Comparison of ENCODE assay signal across 18 cellular contexts in genomic region chr19:50214699-50215543, GRCh38. TPM values are rescaled to one million over a fixed set of nuclear protein-coding genes. Genes with fewer than 3 reads are reported as not detected.
DNase-seq lines count a peak whose midpoint lies in the region; ATAC-seq and TF ChIP-seq lines count a peak whose summit lies in the region.
"Had no signal": no experiment of that assay in that cellular context is flagged by ENCODE, and none has a peak within 500 bp of the region (broad histone marks: within the 10 kb centered on the region; RNA-seq: fewer than 3 reads in every experiment).

No MANE protein-coding gene starts in this region.

- no peaks in the 10 kb centered on the region for H3K27me3 ChIP-seq in hepatocyte
- H3K27me3 ChIP-seq in CD8-positive, alpha-beta memory T cell (ENCODE audit: insufficient read depth, low read length, poor library complexity, severe bottlenecking), result no peaks in the 10 kb centered on the region
- H3K27me3 ChIP-seq: ascending aorta, ovary had no signal

- H3K4me1 Mint-ChIP-seq in progenitor cell of endocrine pancreas (ENCODE audit: low read depth), result peaks cover 6% of the 10 kb centered on the region
- no peaks in the 10 kb centered on the region for H3K4me1 Mint-ChIP-seq in CD8-positive, alpha-beta memory T cell
- H3K4me1 Mint-ChIP-seq: activated CD4-positive, alpha-beta T cell treated with anti-CD3 and anti-CD28 coated beads for 36 hours had no signal

- H3K9me3 Mint-ChIP-seq in progenitor cell of endocrine pancreas (ENCODE audit: low read depth), result no peaks in the 10 kb centered on the region
- peaks cover 0 to 18% (median 5%) of the 10 kb centered on the region in 5 donors for H3K9me3 Mint-ChIP-seq in CD8-positive, alpha-beta memory T cell

- DNase-seq in ELF-1 (ENCODE audit: low read depth, low spot score) (peak; percentile 37), NCI-H510A treated with DMSO at 0.1 percent for 48 hours (lab: John Stamatoyannopoulos, UW) (peak; percentile 66), hepatocyte (ENCODE audit: low spot score) (peak; percentile 79), progenitor cell of endocrine pancreas (ENCODE audit: low spot score, unreplicated experiment) (peak; percentile 64), cerebellar cortex (ENCODE audit: low spot score) (no peak), NCI-H1694 treated with DMSO at 0.1 percent for 48 hours (lab: John Stamatoyannopoulos, UW) (no peak)
- DNase-seq in CD8-positive, alpha-beta memory T cell, result no peak
- DNase-seq: activated CD4-positive, alpha-beta T cell treated with anti-CD3 and anti-CD28 coated beads for 36 hours; activated T-cell treated with anti-CD3 and anti-CD28 coated beads, Interleukin-2, amount 50 U/mL, for 72 hours; AML-193; effector memory CD4-positive, alpha-beta T cell; EL; ovary; T-helper 1 cell had no signal

- no peaks in the 10 kb centered on the region for H3K27me3 Mint-ChIP-seq in progenitor cell of endocrine pancreas
- peaks cover 13 to 15% of the 10 kb centered on the region in 2 donors for H3K27me3 Mint-ChIP-seq in CD8-positive, alpha-beta memory T cell

- peaks cover 3% of the 10 kb centered on the region for H3K79me2 ChIP-seq in hepatocyte

- H3K4me3 Mint-ChIP-seq in progenitor cell of endocrine pancreas (ENCODE audit: low read depth), result no peak overlapping the region
- no peak overlapping the region for H3K4me3 Mint-ChIP-seq in CD8-positive, alpha-beta memory T cell
- H3K4me3 Mint-ChIP-seq: activated CD4-positive, alpha-beta T cell treated with anti-CD3 and anti-CD28 coated beads for 36 hours; activated T-cell treated with anti-CD3 and anti-CD28 coated beads, Interleukin-2, amount 50 U/mL, for 72 hours had no signal

- no peak for ATAC-seq in HG03139 (IDR thresholded peaks at IDR 0.05; ENCODE audit: unreplicated experiment)
- ATAC-seq: activated CD4-positive, alpha-beta T cell treated with anti-CD3 and anti-CD28 coated beads for 36 hours; activated T-cell treated with anti-CD3 and anti-CD28 coated beads, Interleukin-2, amount 50 U/mL, for 72 hours had no signal

- H3K27ac ChIP-seq in hepatocyte, result peak overlapping the region; percentile 86
- H3K27ac ChIP-seq in CD8-positive, alpha-beta memory T cell (ENCODE audit: low read depth, low read length), result no peak overlapping the region
- H3K27ac ChIP-seq: ascending aorta, ovary had no signal

- no peaks in the 10 kb centered on the region for H3K9me2 ChIP-seq in hepatocyte (replicated peaks; ENCODE audit: insufficient read depth)

- no peak overlapping the region for H3K4me3 ChIP-seq in hepatocyte
- no peak overlapping the region for H3K4me3 ChIP-seq in CD8-positive, alpha-beta memory T cell (ENCODE audit: low read length)
- H3K4me3 ChIP-seq: ascending aorta, HAP-1, ovary had no signal

- no peaks in the 10 kb centered on the region for H3K36me3 ChIP-seq in hepatocyte (replicated peaks; ENCODE audit: insufficient read depth, low read depth)
- no peaks in the 10 kb centered on the region for H3K36me3 ChIP-seq in CD8-positive, alpha-beta memory T cell (ENCODE audit: insufficient read depth, low read length)
- H3K36me3 ChIP-seq: HAP-1, ovary had no signal

- CTCF ChIA-PET in CD8-positive, alpha-beta memory T cell (lab: Charles Lee), result no interaction called here

- H2AFZ ChIP-seq in hepatocyte, result no peak overlapping the region

- H3K36me3 Mint-ChIP-seq in progenitor cell of endocrine pancreas (ENCODE audit: insufficient read depth), result peaks cover 25% of the 10 kb centered on the region
- H3K36me3 Mint-ChIP-seq in CD8-positive, alpha-beta memory T cell, result no peaks in the 10 kb centered on the region

- no peaks in the 10 kb centered on the region for H3K4me1 ChIP-seq in hepatocyte (ENCODE audit: insufficient read depth)
- H3K4me1 ChIP-seq in CD8-positive, alpha-beta memory T cell (ENCODE audit: insufficient read depth, low read length), result no peaks in the 10 kb centered on the region
- H3K4me1 ChIP-seq: ascending aorta, HAP-1 had no signal

- WGBS in hepatocyte (ENCODE audit: low lambda C conversion rate, missing lambda C conversion rate), result 50% methylated on average over 16 of the region's 25 CpGs

- no peaks in the 10 kb centered on the region for H4K20me1 ChIP-seq in hepatocyte (ENCODE audit: insufficient read depth, poor library complexity, severe bottlenecking)

- peak overlapping the region; percentile 93 for H3K27ac Mint-ChIP-seq in progenitor cell of endocrine pancreas
- H3K27ac Mint-ChIP-seq in CD8-positive, alpha-beta memory T cell, result no peak overlapping the region
- H3K27ac Mint-ChIP-seq: activated CD4-positive, alpha-beta T cell treated with anti-CD3 and anti-CD28 coated beads for 36 hours; activated T-cell treated with anti-CD3 and anti-CD28 coated beads, Interleukin-2, amount 50 U/mL, for 72 hours had no signal

- peak overlapping the region; percentile 24 for H3K4me2 ChIP-seq in hepatocyte

- no peaks in the 10 kb centered on the region for H3K9me3 ChIP-seq in hepatocyte (ENCODE audit: low read depth)
- no peaks in the 10 kb centered on the region for H3K9me3 ChIP-seq in CD8-positive, alpha-beta memory T cell (ENCODE audit: low read length)
- H3K9me3 ChIP-seq: ascending aorta, HAP-1, ovary had no signal

- TF ChIP-seq CTCF in hepatocyte (IDR thresholded peaks at IDR 0.05; ENCODE audit: poor library complexity), result no peak
- no peak for TF ChIP-seq CTCF in progenitor cell of endocrine pancreas (IDR thresholded peaks at IDR 0.05; ENCODE audit: unreplicated experiment)

- POLR2A ChIA-PET in CD8-positive, alpha-beta memory T cell (lab: Charles Lee), result no interaction called here

RNA-seq across cellular contexts. Expression of gene MYH14, which starts 11.5 kb away (rescaled TPM):
- total RNA-seq in hepatocyte (48.9 and 64.4 TPM in 2 replicates), progenitor cell of endocrine pancreas (65.9 and 67.9 TPM in 2 replicates)
- polyA plus RNA-seq in hepatocyte, result 31.7 and 40.9 TPM in 2 replicates
- total RNA-seq in CD8-positive, alpha-beta memory T cell, result not detected
- polyA plus RNA-seq in CD8-positive, alpha-beta memory T cell, result not detected
- total RNA-seq: activated CD4-positive, alpha-beta T cell treated with anti-CD3 and anti-CD28 coated beads for 36 hours; activated T-cell treated with anti-CD3 and anti-CD28 coated beads, Interleukin-2, amount 50 U/mL, for 72 hours; HT1080 had no signal

RNA-seq across cellular contexts. Expression of gene IZUMO2, which starts 51.8 kb away (rescaled TPM):
- total RNA-seq in hepatocyte (not detected in 2 replicates), progenitor cell of endocrine pancreas (not detected in 2 replicates)
- not detected in 2 replicates for polyA plus RNA-seq in hepatocyte
- total RNA-seq in CD8-positive, alpha-beta memory T cell, result not detected
- not detected for polyA plus RNA-seq in CD8-positive, alpha-beta memory T cell
- total RNA-seq: activated CD4-positive, alpha-beta T cell treated with anti-CD3 and anti-CD28 coated beads for 36 hours; activated T-cell treated with anti-CD3 and anti-CD28 coated beads, Interleukin-2, amount 50 U/mL, for 72 hours; ascending aorta; HT1080; ovary had no signal
- polyA plus RNA-seq: ovary had no signal

Comparison
In these comparisons a context has a peak if more than half of its experiments do, and no peak if none do; other contexts are left out.
1. DNase-seq: peak in ELF-1 (single experiment), NCI-H510A treated with DMSO at 0.1 percent for 48 hours (single experiment), hepatocyte (single experiment) and progenitor cell of endocrine pancreas (single experiment); none in cerebellar cortex (single experiment), CD8-positive, alpha-beta memory T cell (0 of 5) and NCI-H1694 treated with DMSO at 0.1 percent for 48 hours (single experiment).
2. RNA of gene MYH14, which starts 11.5 kb away (total RNA-seq): 65.9 to 67.9 TPM in progenitor cell of endocrine pancreas and 48.9 to 64.4 TPM in hepatocyte; not detected in CD8-positive, alpha-beta memory T cell; every median in the first group is over 10 times any median in the second.